ENCODE assay signal across 1 cellular context in genomic region chr9:19102631-19103345, GRCh38.
TF ChIP-seq lines count a peak whose summit lies in the region.

HAUS6 (minus strand) TSS chr9:19102904; CDS start chr9:19102651, 253 bp downstream.

TF ChIP-seq in HepG2, 621 proteins besides CTCF, POLR2A, EP300 and RAD21 (continued from another document and continues in another):
- TF ChIP-seq REL (CRISPR knock-in tag; conservative IDR thresholded peaks at IDR 0.05) = peak; percentile 48; the same call in 1 of the 2 replicates
- TF ChIP-seq ZSCAN9 (CRISPR knock-in tag; IDR thresholded peaks at IDR 0.05; ENCODE audit: borderline replicate concordance) = peak; percentile 26; the same call in 1 of the 2 replicates
- no peak for TF ChIP-seq ZNF34 (CRISPR knock-in tag; IDR thresholded peaks at IDR 0.05; ENCODE audit: borderline replicate concordance)
- TF ChIP-seq BORCS8-MEF2B (CRISPR knock-in tag; IDR thresholded peaks at IDR 0.05) = 0 out of 2 replicates have a peak, but pooled peaks have one; percentile 64
- no peak for TF ChIP-seq NFE2L2 (IDR thresholded peaks at IDR 0.05; ENCODE audit: low read length)
- no peak for TF ChIP-seq MTF2 (CRISPR knock-in tag; IDR thresholded peaks at IDR 0.05; ENCODE audit: borderline replicate concordance)
- TF ChIP-seq ZNF660 (CRISPR knock-in tag; IDR thresholded peaks at IDR 0.05; ENCODE audit: borderline replicate concordance, low read depth) = no peak
- no peak for TF ChIP-seq RCOR2 (CRISPR knock-in tag; IDR thresholded peaks at IDR 0.05)
- no peak for TF ChIP-seq ZFP41 (CRISPR knock-in tag; IDR thresholded peaks at IDR 0.05; ENCODE audit: borderline replicate concordance)
- TF ChIP-seq ZNF788 (CRISPR knock-in tag; IDR thresholded peaks at IDR 0.05; ENCODE audit: borderline replicate concordance) = no peak
- TF ChIP-seq ZNF513 (CRISPR knock-in tag; conservative IDR thresholded peaks at IDR 0.05) = 0 out of 2 replicates have a peak, but pooled peaks have one; percentile 64
- peak; percentile 27 for TF ChIP-seq FOSL2 (CRISPR knock-in tag; IDR thresholded peaks at IDR 0.05)
- no peak for TF ChIP-seq ZBTB26 (CRISPR knock-in tag; IDR thresholded peaks at IDR 0.05; ENCODE audit: borderline replicate concordance)
- peak; percentile 74 for TF ChIP-seq GMEB1 (CRISPR knock-in tag; IDR thresholded peaks at IDR 0.05; ENCODE audit: borderline replicate concordance)
- TF ChIP-seq ZNF331 (CRISPR knock-in tag; IDR thresholded peaks at IDR 0.05) = peak; percentile 34; the same call in 1 of the 2 replicates
- TF ChIP-seq SMARCC2 (IDR thresholded peaks at IDR 0.05) = no peak
- TF ChIP-seq KLF11 (CRISPR knock-in tag; IDR thresholded peaks at IDR 0.05) = 0 out of 2 replicates have a peak, but pooled peaks have one; percentile 34
- TF ChIP-seq ZBTB49 (CRISPR knock-in tag; IDR thresholded peaks at IDR 0.05; ENCODE audit: borderline replicate concordance) = no peak
- no peak for TF ChIP-seq NFE2L1 (CRISPR knock-in tag; IDR thresholded peaks at IDR 0.05; ENCODE audit: borderline replicate concordance)
- 0 out of 2 replicates have a peak, but pooled peaks have one; percentile 42 for TF ChIP-seq ATF6 (CRISPR knock-in tag; conservative IDR thresholded peaks at IDR 0.05)
- TF ChIP-seq ZNF878 (CRISPR knock-in tag; IDR thresholded peaks at IDR 0.05) = peak; percentile 62; the same call in 1 of the 2 replicates
- peak; percentile 61 for TF ChIP-seq ZNF546 (CRISPR knock-in tag; conservative IDR thresholded peaks at IDR 0.05)
- TF ChIP-seq GABPA (IDR thresholded peaks at IDR 0.05; ENCODE audit: low read depth, low read length) = peak; percentile 92
- peak; percentile 98 for TF ChIP-seq GABPA (CRISPR knock-in tag; IDR thresholded peaks at IDR 0.05; ENCODE audit: low read depth)
- 0 out of 2 replicates have a peak, but pooled peaks have one; percentile 9 for TF ChIP-seq NKX3-1 (CRISPR knock-in tag; IDR thresholded peaks at IDR 0.05)
- TF ChIP-seq SOX5 (CRISPR knock-in tag; IDR thresholded peaks at IDR 0.05; ENCODE audit: borderline replicate concordance) = peak; percentile 55; the same call in 1 of the 2 replicates
- TF ChIP-seq SOX6 (IDR thresholded peaks at IDR 0.05) = no peak
- TF ChIP-seq SOX6 (CRISPR knock-in tag; IDR thresholded peaks at IDR 0.05) = peak; percentile 33; the same call in 1 of the 2 replicates
- no peak for TF ChIP-seq NBN (conservative IDR thresholded peaks at IDR 0.05)
- no peak for TF ChIP-seq ZNF761 (CRISPR knock-in tag; conservative IDR thresholded peaks at IDR 0.05)
- TF ChIP-seq POGZ (CRISPR knock-in tag; IDR thresholded peaks at IDR 0.05) = peak; percentile 78
- TF ChIP-seq DPF2 (CRISPR knock-in tag; IDR thresholded peaks at IDR 0.05; ENCODE audit: borderline replicate concordance, low read depth) = no peak
- no peak for TF ChIP-seq SRSF1 (optimal IDR thresholded peaks at IDR 0.05; ENCODE audit: low read depth, low read length)
- no peak for TF ChIP-seq ZNF674 (CRISPR knock-in tag; IDR thresholded peaks at IDR 0.05; ENCODE audit: low read depth)
- TF ChIP-seq ZNF121 (CRISPR knock-in tag; IDR thresholded peaks at IDR 0.05) = no peak
- TF ChIP-seq ZMAT5 (CRISPR knock-in tag; IDR thresholded peaks at IDR 0.05; ENCODE audit: borderline replicate concordance, low read depth) = no peak
- TF ChIP-seq ZNF549 (CRISPR knock-in tag; IDR thresholded peaks at IDR 0.05) = no peak
- 0 out of 2 replicates have a peak, but pooled peaks have one; percentile 12 for TF ChIP-seq ZBTB10 (CRISPR knock-in tag; IDR thresholded peaks at IDR 0.05; ENCODE audit: borderline replicate concordance)
- peak; percentile 98 for TF ChIP-seq GABPB1 (CRISPR knock-in tag; IDR thresholded peaks at IDR 0.05)
- no peak for TF ChIP-seq CAMTA2 (CRISPR knock-in tag; IDR thresholded peaks at IDR 0.05; ENCODE audit: borderline replicate concordance)
- peak; percentile 98 for TF ChIP-seq THAP11 (CRISPR knock-in tag; IDR thresholded peaks at IDR 0.05)
- no peak for TF ChIP-seq SMAD1 (CRISPR knock-in tag; IDR thresholded peaks at IDR 0.05; ENCODE audit: borderline replicate concordance, low read depth)
- TF ChIP-seq ZSCAN30 (CRISPR knock-in tag; IDR thresholded peaks at IDR 0.05) = no peak
- TF ChIP-seq SUZ12 (IDR thresholded peaks at IDR 0.05; ENCODE audit: low read depth, low read length) = peak; percentile 67
- no peak for TF ChIP-seq ZNF737 (CRISPR knock-in tag; IDR thresholded peaks at IDR 0.05; ENCODE audit: borderline replicate concordance)
- TF ChIP-seq ZBTB20 (CRISPR knock-in tag; IDR thresholded peaks at IDR 0.05; ENCODE audit: borderline replicate concordance, low read depth) = no peak; the same call in 1 of the 2 replicates
- peak; percentile 63; the same call in 1 of the 2 replicates for TF ChIP-seq TEF (CRISPR knock-in tag; IDR thresholded peaks at IDR 0.05)
- TF ChIP-seq ZNF18 (CRISPR knock-in tag; IDR thresholded peaks at IDR 0.05; ENCODE audit: insufficient replicate concordance) = no peak
- peak; percentile 42; the same call in 1 of the 2 replicates for TF ChIP-seq CBX5 (CRISPR knock-in tag; IDR thresholded peaks at IDR 0.05; ENCODE audit: borderline replicate concordance)
- peak; percentile 51; the same call in 1 of the 2 replicates for TF ChIP-seq ZNF589 (CRISPR knock-in tag; conservative IDR thresholded peaks at IDR 0.05)
- peak; percentile 68 for TF ChIP-seq MED1 (CRISPR knock-in tag; IDR thresholded peaks at IDR 0.05)
- no peak for TF ChIP-seq HNRNPUL1 (IDR thresholded peaks at IDR 0.05; ENCODE audit: low read depth, low read length)
- no peak for TF ChIP-seq FOXK2 (IDR thresholded peaks at IDR 0.05)
- peak; percentile 46 for TF ChIP-seq RBM39 (IDR thresholded peaks at IDR 0.05; ENCODE audit: low read depth, low read length, poor library complexity, severe bottlenecking)
